ENCODE assay signal across 26 cellular contexts in genomic region chr20:36404435-36404978, GRCh38.
"Had no signal": no experiment of that assay in that cellular context is flagged by ENCODE, and none has a peak within 500 bp of the region (broad histone marks: within the 10 kb centered on the region; RNA-seq: fewer than 3 reads in every experiment).

No MANE protein-coding gene starts in this region.

- DNase-seq: cortex of kidney; effector CD4-positive, alpha-beta T cell; gastrocnemius medialis; left cardiac atrium; left lung; mesenchymal stem cell; mucosa of descending colon; naive thymus-derived CD4-positive, alpha-beta T cell; pancreas; right lobe of liver; stimulated activated CD4-positive, alpha-beta T cell treated with anti-CD3 and anti-CD28 coated beads, Interleukin-12 subunit alpha, Interleukin-12 subunit beta, amount 100 ng/mL, for 4 hours; stimulated activated CD4-positive, alpha-beta T cell treated with anti-CD3 and anti-CD28 coated beads, Interleukin-1b, Interleukin-23, amount 100 ng/mL, for 48 hours; stimulated activated CD4-positive, alpha-beta T cell treated with anti-CD3 and anti-CD28 coated beads, Interleukin-4, amount 100 ng/mL, for 1 hour; stimulated activated CD8-positive, alpha-beta memory T cell treated with anti-CD3 and anti-CD28 coated beads, Interleukin-4, amount 100 ng/mL, for 48 hours; stimulated activated naive CD4-positive, alpha-beta T cell; stimulated activated naive CD8-positive, alpha-beta T cell treated with anti-CD3 and anti-CD28 coated beads, Interleukin-15, amount 100 ng/mL, for 72 hours; transverse colon; upper lobe of right lung; uterus had no signal

- H3K27me3 ChIP-seq: pancreas, right lobe of liver had no signal

- H3K36me3 ChIP-seq: gastrocnemius medialis, left lung, neutrophil, pancreas, right lobe of liver, suprapubic skin, transverse colon, upper lobe of right lung, uterus had no signal

- H3K4me3 Mint-ChIP-seq: mesothelial cell of epicardium; naive thymus-derived CD4-positive, alpha-beta T cell; nephron; stimulated activated naive CD8-positive, alpha-beta T cell treated with anti-CD3 and anti-CD28 coated beads, Interleukin-15, amount 100 ng/mL, for 72 hours had no signal

- H3K9me3 Mint-ChIP-seq: stimulated activated naive CD8-positive, alpha-beta T cell treated with anti-CD3 and anti-CD28 coated beads, Interleukin-15, amount 100 ng/mL, for 72 hours had no signal

- H3K36me3 Mint-ChIP-seq: mesothelial cell of epicardium had no signal

- H3K4me1 ChIP-seq: left lung, pancreas, right lobe of liver, transverse colon, upper lobe of right lung, uterus had no signal

- H3K27ac ChIP-seq: epithelial cell of prostate, gastrocnemius medialis, left lung, neutrophil, pancreas, right lobe of liver, suprapubic skin, transverse colon, upper lobe of right lung, uterus had no signal

- H3K4me3 ChIP-seq: gastrocnemius medialis, left lung, mucosa of descending colon, pancreas, right lobe of liver, smooth muscle cell, suprapubic skin, transverse colon, upper lobe of right lung, uterus had no signal

- H3K9me3 ChIP-seq: gastrocnemius medialis, left lung, mucosa of descending colon, neutrophil, pancreas, right lobe of liver, suprapubic skin, transverse colon, upper lobe of right lung, uterus had no signal

- ATAC-seq: esophagus mucosa; gastrocnemius medialis; left cardiac atrium; left lung; mucosa of descending colon; naive thymus-derived CD4-positive, alpha-beta T cell; pancreas; right lobe of liver; stimulated activated naive CD8-positive, alpha-beta T cell treated with anti-CD3 and anti-CD28 coated beads, Interleukin-15, amount 100 ng/mL, for 72 hours; upper lobe of right lung had no signal

- H3K27ac Mint-ChIP-seq: mesothelial cell of epicardium; naive thymus-derived CD4-positive, alpha-beta T cell; nephron had no signal

- H3K4me1 Mint-ChIP-seq: mesothelial cell of epicardium; nephron; stimulated activated naive CD8-positive, alpha-beta T cell treated with anti-CD3 and anti-CD28 coated beads, Interleukin-15, amount 100 ng/mL, for 72 hours had no signal

- H3K4me2 ChIP-seq: smooth muscle cell had no signal
